Comparison of ENCODE assay signal across 39 cellular contexts in genomic region chr3:175735866-175736265, GRCh38.
"Had no signal": no experiment of that assay in that cellular context is flagged by ENCODE, and none has a peak within 500 bp of the region (broad histone marks: within the 10 kb centered on the region; RNA-seq: fewer than 3 reads in every experiment).

No MANE protein-coding gene starts in this region.

- H3K36me3 ChIP-seq: brain microvascular endothelial cell, Peyer's patch, WERI-Rb-1 had no signal

- H3K4me1 ChIP-seq: Peyer's patch had no signal

- H3K4me3 ChIP-seq: Peyer's patch had no signal

- H3K36me3 Mint-ChIP-seq: activated CD8-positive, alpha-beta memory T cell treated with anti-CD3 and anti-CD28 coated beads, Interleukin-2, amount 10 ng/mL, durations not matched to agents 7 days and 5 days; activated naive CD8-positive, alpha-beta T cell treated with anti-CD3 and anti-CD28 coated beads for 36 hours; T-cell had no signal

- H3K9me3 ChIP-seq: Peyer's patch had no signal

- H3K27me3 Mint-ChIP-seq: activated CD4-positive, alpha-beta memory T cell treated with anti-CD3 and anti-CD28 coated beads, Interleukin-2, amount 10 ng/mL, durations not matched to agents 7 days and 5 days; activated CD8-positive, alpha-beta memory T cell treated with anti-CD3 and anti-CD28 coated beads, Interleukin-2, amount 10 ng/mL, durations not matched to agents 7 days and 5 days; activated naive CD8-positive, alpha-beta T cell treated with anti-CD3 and anti-CD28 coated beads for 36 hours; activated T-helper 17 cell treated with anti-CD3 and anti-CD28 coated beads, Interleukin-2, amount 50 U/mL, for 72 hours; T-cell; T-helper 17 cell had no signal

- H3K4me1 Mint-ChIP-seq: activated CD4-positive, alpha-beta memory T cell treated with anti-CD3 and anti-CD28 coated beads, Interleukin-2, amount 10 ng/mL, durations not matched to agents 7 days and 5 days; activated CD8-positive, alpha-beta memory T cell treated with anti-CD3 and anti-CD28 coated beads, Interleukin-2, amount 10 ng/mL, durations not matched to agents 7 days and 5 days; activated naive CD8-positive, alpha-beta T cell treated with anti-CD3 and anti-CD28 coated beads for 36 hours; activated T-helper 17 cell treated with anti-CD3 and anti-CD28 coated beads, Interleukin-2, amount 50 U/mL, for 72 hours; T-cell; T-helper 17 cell had no signal

- H3K27me3 ChIP-seq: brain microvascular endothelial cell, Peyer's patch had no signal

- DNase-seq: activated CD4-positive, alpha-beta memory T cell treated with anti-CD3 and anti-CD28 coated beads, Interleukin-2, amount 10 ng/mL, durations not matched to agents 7 days and 5 days; activated CD4-positive, alpha-beta T cell treated with anti-CD3 and anti-CD28 coated beads for 1 hour; activated CD4-positive, alpha-beta T cell treated with anti-CD3 and anti-CD28 coated beads for 48 hours; activated CD4-positive, CD25-positive, alpha-beta regulatory T cell; activated CD8-positive, alpha-beta memory T cell treated with anti-CD3 and anti-CD28 coated beads for 24 hours; activated CD8-positive, alpha-beta memory T cell treated with anti-CD3 and anti-CD28 coated beads, Interleukin-2, amount 10 ng/mL, durations not matched to agents 7 days and 5 days; activated CD8-positive, alpha-beta memory T cell treated with anti-CD3 and anti-CD28 coated beads, Interleukin-2, amount 50 U/mL, for 48 hours; activated effector memory CD4-positive, alpha-beta T cell treated with anti-CD3 and anti-CD28 coated beads, Interleukin-2, amount 50 U/mL, for 16 hours; activated naive CD4-positive, alpha-beta T cell; activated naive CD4-positive, alpha-beta T cell treated with anti-CD3 and anti-CD28 coated beads, Interleukin-2, amount 50 U/mL, for 16 hours; activated naive CD8-positive, alpha-beta T cell treated with anti-CD3 and anti-CD28 coated beads for 36 hours; activated T-cell treated with anti-CD3 and anti-CD28 coated beads, Interleukin-2, amount 50 U/mL, for 72 hours; amniotic stem cell; aorta; brain microvascular endothelial cell; central memory CD4-positive, alpha-beta T cell; Karpas-422; KBM-7; MM.1S; MV-4-11; NCI-H1092; NCI-H146; NCI-H187; NCI-H2081 treated with DMSO at 0.1 percent for 48 hours; NCI-H226; NCI-H446 treated with DMSO at 0.1 percent for 48 hours; NCI-H524 treated with DMSO at 0.1 percent for 48 hours; NCI-H748 treated with DMSO at 0.1 percent for 48 hours; NK-92 treated with Interleukin-12 subunit alpha and Interleukin-12 subunit beta, amount 100 ng/mL, for 24 hours; Peyer's patch; RPMI8226; SHP77 treated with DMSO at 0.1 percent for 48 hours; T-cell; T-helper 17 cell; T-helper 9 cell; WERI-Rb-1 had no signal

- H3K27ac ChIP-seq: brain microvascular endothelial cell, Peyer's patch, WERI-Rb-1 had no signal

- ATAC-seq: activated CD8-positive, alpha-beta memory T cell treated with anti-CD3 and anti-CD28 coated beads, Interleukin-2, amount 10 ng/mL, durations not matched to agents 7 days and 5 days; activated T-cell treated with anti-CD3 and anti-CD28 coated beads, Interleukin-2, amount 50 U/mL, for 72 hours; activated T-helper 17 cell treated with anti-CD3 and anti-CD28 coated beads, Interleukin-2, amount 50 U/mL, for 72 hours; PC-3; SK-N-SH treated with all-trans-retinoic acid at 6 μM for 48 hours; T-cell; T-helper 17 cell had no signal

- H3K27ac Mint-ChIP-seq: activated CD4-positive, alpha-beta memory T cell treated with anti-CD3 and anti-CD28 coated beads, Interleukin-2, amount 10 ng/mL, durations not matched to agents 7 days and 5 days; activated CD8-positive, alpha-beta memory T cell treated with anti-CD3 and anti-CD28 coated beads, Interleukin-2, amount 10 ng/mL, durations not matched to agents 7 days and 5 days; activated naive CD8-positive, alpha-beta T cell treated with anti-CD3 and anti-CD28 coated beads for 36 hours; activated T-cell treated with anti-CD3 and anti-CD28 coated beads, Interleukin-2, amount 50 U/mL, for 72 hours; activated T-helper 17 cell treated with anti-CD3 and anti-CD28 coated beads, Interleukin-2, amount 50 U/mL, for 72 hours; T-cell; T-helper 17 cell had no signal

- H3K4me3 Mint-ChIP-seq: activated CD4-positive, alpha-beta memory T cell treated with anti-CD3 and anti-CD28 coated beads, Interleukin-2, amount 10 ng/mL, durations not matched to agents 7 days and 5 days; activated CD8-positive, alpha-beta memory T cell treated with anti-CD3 and anti-CD28 coated beads, Interleukin-2, amount 10 ng/mL, durations not matched to agents 7 days and 5 days; activated naive CD8-positive, alpha-beta T cell treated with anti-CD3 and anti-CD28 coated beads for 36 hours; activated T-cell treated with anti-CD3 and anti-CD28 coated beads, Interleukin-2, amount 50 U/mL, for 72 hours; activated T-helper 17 cell treated with anti-CD3 and anti-CD28 coated beads, Interleukin-2, amount 50 U/mL, for 72 hours; T-cell; T-helper 17 cell had no signal
